8 cellular contexts compared by ENCODE assay signal in the genomic region with DNA sequence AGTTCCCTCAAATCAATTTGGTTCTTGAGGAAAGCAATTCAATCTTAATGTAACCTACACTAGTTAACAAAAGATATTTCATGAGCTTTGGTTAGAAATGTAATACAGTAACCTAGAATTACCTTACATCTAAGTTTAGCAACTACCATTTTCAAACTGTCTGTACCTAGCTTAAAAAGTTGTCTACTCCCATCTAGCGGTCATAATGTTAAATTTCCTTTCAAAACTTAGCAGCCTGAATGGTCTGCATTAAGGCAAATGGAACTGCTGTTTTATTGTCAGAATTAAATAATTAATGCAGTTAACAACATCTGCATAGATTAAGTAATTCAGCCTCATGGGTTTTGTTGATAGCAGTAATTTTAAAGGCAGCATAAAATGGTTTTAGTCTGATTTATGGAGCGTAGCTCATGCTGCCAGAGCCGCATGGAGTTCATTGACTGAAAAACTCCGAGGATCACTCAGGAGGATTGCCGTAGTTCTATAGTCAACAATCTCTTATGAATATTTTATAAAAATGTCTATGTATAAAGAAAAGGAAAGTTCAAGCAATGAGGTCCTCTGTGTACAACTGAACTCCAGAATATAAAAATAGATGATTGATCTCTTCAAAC.
DNase-seq lines count a peak whose midpoint lies in the region; ATAC-seq and TF ChIP-seq lines count a peak whose summit lies in the region.

No MANE protein-coding gene starts in this region.

- H3K36me3 ChIP-seq in Caco-2 (ENCODE audit: control insufficient read depth, insufficient read depth, low read length) (no peaks in the 10 kb centered on the region), left lung (no peaks in the 10 kb centered on the region), stomach (no peaks in the 10 kb centered on the region)

- H3K4me1 ChIP-seq in Caco-2 (peaks cover 4% of the 10 kb centered on the region; the same call in 1 of the 2 replicates), left lung (no peaks in the 10 kb centered on the region), stomach (peaks cover 0 to 8% (median 2%) of the 10 kb centered on the region in 4 donors)

- BruUV-seq in Caco-2 (replicated peaks; lab: Mats Ljungman, UMichigan) = no TSS peak

- peak in 1 of 2 experiments; percentile 26 for DNase-seq in Caco-2
- DNase-seq in NCI-H446 (lab: John Stamatoyannopoulos, UW) = peak; percentile 43 to 81
- peak; percentile 69 for DNase-seq in astrocyte of the hippocampus (ENCODE audit: low read depth, low spot score)
- DNase-seq in left lung = no peak
- DNase-seq in stomach = no peak
- DNase-seq in activated gamma-delta T cell treated with Interleukin-2 at 50 U/mL for 16 hours = no peak

- no peaks in the 10 kb centered on the region for H3K27me3 ChIP-seq in Caco-2 (replicated peaks; ENCODE audit: control insufficient read depth, insufficient read depth, low read length)
- no peaks in the 10 kb centered on the region for H3K27me3 ChIP-seq in left lung
- peaks cover 0 to 12% (median 0%) of the 10 kb centered on the region in 3 donors for H3K27me3 ChIP-seq in stomach

- no peak for TF ChIP-seq EP300 in stomach (IDR thresholded peaks at IDR 0.05)

- H3K27ac Mint-ChIP-seq in Caco-2 (ENCODE audit: unreplicated experiment) = no peak overlapping the region

- peaks cover 15% of the 10 kb centered on the region for H3K4me1 Mint-ChIP-seq in Caco-2 (ENCODE audit: low read depth, unreplicated experiment)

- no peaks in the 10 kb centered on the region for H3K27me3 Mint-ChIP-seq in Caco-2 (ENCODE audit: insufficient read depth, unreplicated experiment)

- 61 to 64% (median 63%) methylated on average over 5 of the region's 5 CpGs for WGBS in stomach, 5 donors

- no peaks in the 10 kb centered on the region for H3K9me3 Mint-ChIP-seq in Caco-2 (ENCODE audit: unreplicated experiment)

- H3K27ac ChIP-seq in left lung = no peak overlapping the region
- no peak overlapping the region for H3K27ac ChIP-seq in stomach

- TF ChIP-seq CTCF in Caco-2 (IDR thresholded peaks at IDR 0.05; ENCODE audit: insufficient read depth in 1 of 2, low read depth in 1 of 2, low read length in 1 of 2, severe bottlenecking in 1 of 2, unreplicated experiment in 1 of 2) = peak; percentile 47 to 57
- peak in 1 of 2 donors; percentile 31 for TF ChIP-seq CTCF in left lung (IDR thresholded peaks at IDR 0.05)
- peak in 3 of 7 experiments; percentile 17 to 30 (median 24) for TF ChIP-seq CTCF in stomach (IDR thresholded peaks at IDR 0.05)

- TF ChIP-seq POLR2A in stomach (IDR thresholded peaks at IDR 0.05) = no peak

- POLR2A ChIA-PET in Caco-2 (lab: Charles Lee) = interaction anchor here (0.6 kb wide), 1 partner anchor 175 kb away, joined by 3 read pairs; no protein-coding TSS in a partner anchor

- H3K4me3 ChIP-seq in Caco-2 (ENCODE audit: low read depth, low read length) = no peak overlapping the region
- no peak overlapping the region for H3K4me3 ChIP-seq in left lung
- no peak overlapping the region for H3K4me3 ChIP-seq in stomach

- H3K4me3 Mint-ChIP-seq in Caco-2 (ENCODE audit: unreplicated experiment) = no peak overlapping the region

- intact Hi-C loops in Caco-2 (cut with micrococcal nuclease; ENCODE audit: unreplicated experiment) = loop anchor here (1.0 to 2.0 kb wide), 3 partner anchors 41 to 768 kb away; no protein-coding TSS in a partner anchor
- intact Hi-C loops in left lung (cut with DNase I) = no loop called here
- intact Hi-C loops in stomach (cut with DNase I; ENCODE audit: low total_unique reads) = no loop called here

- H3K9me3 ChIP-seq in Caco-2 (no peaks in the 10 kb centered on the region), left lung (no peaks in the 10 kb centered on the region), stomach (no peaks in the 10 kb centered on the region)

- CTCF ChIA-PET in Caco-2 (lab: Charles Lee) = interaction anchor here (0.9 kb wide), 1 partner anchor 768 kb away, joined by 4 read pairs; no protein-coding TSS in a partner anchor

- peak; percentile 92 for ATAC-seq in GM19351 (IDR thresholded peaks at IDR 0.05; ENCODE audit: unreplicated experiment)
- peak; percentile 87 for ATAC-seq in HG03342 (IDR thresholded peaks at IDR 0.05; ENCODE audit: unreplicated experiment)
- ATAC-seq in left lung = peak; percentile 77

- no peaks in the 10 kb centered on the region for H3K36me3 Mint-ChIP-seq in Caco-2 (ENCODE audit: insufficient read depth, unreplicated experiment)

Comparison
In these comparisons a context has a peak if more than half of its experiments do, and no peak if none do; other contexts are left out.
1. DNase-seq: peak in NCI-H446 (2 of 2) and astrocyte of the hippocampus (single experiment); none in left lung (0 of 2), stomach (single experiment) and activated gamma-delta T cell treated with Interleukin-2 at 50 U/mL for 16 hours (single experiment).
2. Peak in every context shown above with its lines, with median percentiles within 50 percentile points of each other: ATAC-seq.